ENCODE assay signal across 14 cellular contexts in the genomic region with DNA sequence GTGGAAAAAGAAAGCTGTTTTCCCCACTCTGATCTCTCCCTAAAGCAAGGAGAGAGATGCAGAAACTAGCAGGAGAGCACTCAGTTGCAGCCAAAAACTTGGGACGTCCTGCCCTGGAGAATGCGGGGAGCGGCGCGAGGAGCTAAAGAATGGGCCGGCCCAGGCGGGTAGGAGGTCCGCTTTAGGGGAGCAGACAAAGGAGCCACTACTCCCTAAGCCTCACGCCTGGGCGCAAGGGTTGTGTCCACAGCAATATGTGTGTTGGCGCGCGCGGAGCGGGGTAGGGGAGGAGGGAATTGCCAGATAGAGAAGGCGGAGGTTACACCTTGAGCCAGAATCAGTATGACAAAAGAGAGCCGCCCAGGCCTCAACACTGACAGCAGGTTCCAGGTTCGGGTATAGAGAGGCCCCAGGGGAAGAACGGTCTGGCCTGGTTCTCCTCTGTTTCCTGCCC. TPM values are rescaled to one million over a fixed set of nuclear protein-coding genes. Genes with fewer than 3 reads are reported as not detected.
DNase-seq lines count a peak whose midpoint lies in the region; ATAC-seq, FAIRE-seq and TF ChIP-seq lines count a peak whose summit lies in the region.
"Had no signal": no experiment of that assay in that cellular context is flagged by ENCODE, and none has a peak within 500 bp of the region (broad histone marks: within the 10 kb centered on the region; RNA-seq: fewer than 3 reads in every experiment).

No MANE protein-coding gene starts in this region.

- DNase-seq in AG09309 (ENCODE audit: low read depth) (no peak), OCI-LY7 (ENCODE audit: low spot score) (no peak), esophagus muscularis mucosa (ENCODE audit: extremely low spot score) (no peak), nephron progenitor cell (peak; percentile 36), NCI-H2029 treated with DMSO at 0.1 percent for 48 hours (lab: John Stamatoyannopoulos, UW) (no peak), D721Med (ENCODE audit: insufficient read length, low spot score) (no peak), NCI-H1092 treated with DMSO at 0.1 percent for 48 hours (lab: John Stamatoyannopoulos, UW) (no peak)
- DNase-seq: BE2C, NCI-H1436 treated with DMSO at 0.1 percent for 48 hours, occipital lobe had no signal

- H3K27ac Mint-ChIP-seq in nephron progenitor cell, result peak overlapping the region; percentile 88
- H3K27ac Mint-ChIP-seq: activated T-helper 17 cell treated with anti-CD3 and anti-CD28 coated beads, Interleukin-2, amount 50 U/mL, for 72 hours had no signal

- peaks cover 0 to 54% (median 0%) of the 10 kb centered on the region in 4 donors for H3K27me3 ChIP-seq in esophagus muscularis mucosa

- H3K79me2 ChIP-seq in OCI-LY7 (ENCODE audit: insufficient read depth, low read depth, low read length), result no peaks in the 10 kb centered on the region

- H3K9me3 ChIP-seq in OCI-LY7 (ENCODE audit: low read length) (no peaks in the 10 kb centered on the region), esophagus muscularis mucosa (no peaks in the 10 kb centered on the region)
- H3K9me3 ChIP-seq: BE2C, thoracic aorta had no signal

- peak overlapping the region; percentile 95 for H3K4me3 Mint-ChIP-seq in nephron progenitor cell
- H3K4me3 Mint-ChIP-seq: activated T-helper 17 cell treated with anti-CD3 and anti-CD28 coated beads, Interleukin-2, amount 50 U/mL, for 72 hours had no signal

- H3K9me3 Mint-ChIP-seq in nephron progenitor cell, result no peaks in the 10 kb centered on the region
- H3K9me3 Mint-ChIP-seq: activated T-helper 17 cell treated with anti-CD3 and anti-CD28 coated beads, Interleukin-2, amount 50 U/mL, for 72 hours had no signal

- H3K4me3 ChIP-seq in AG09309 (ENCODE audit: control insufficient read depth, low read depth, low read length), result peak overlapping the region; percentile 68
- no peak overlapping the region for H3K4me3 ChIP-seq in OCI-LY7 (ENCODE audit: low read depth, low read length, poor library complexity, severe bottlenecking)
- peak overlapping the region; percentile 86 to 95 (median 90) for H3K4me3 ChIP-seq in esophagus muscularis mucosa

- TF ChIP-seq EP300 in esophagus muscularis mucosa (IDR thresholded peaks at IDR 0.05), result no peak

- peaks cover 62% of the 10 kb centered on the region for H3K4me1 Mint-ChIP-seq in nephron progenitor cell

- no peak overlapping the region for H2AFZ ChIP-seq in OCI-LY7 (ENCODE audit: low read length)

- peaks cover 7% of the 10 kb centered on the region for H3K36me3 Mint-ChIP-seq in nephron progenitor cell (ENCODE audit: low read depth)

- H4K20me1 ChIP-seq in OCI-LY7 (ENCODE audit: insufficient read depth, low read length), result no peaks in the 10 kb centered on the region

- no peak for TF ChIP-seq POLR2A in esophagus muscularis mucosa (IDR thresholded peaks at IDR 0.05; ENCODE audit: low read depth)

- no TSS peak for BruUV-seq in OCI-LY7 (replicated peaks; lab: Mats Ljungman, UMichigan)

- H3K4me2 ChIP-seq in OCI-LY7 (ENCODE audit: low read length), result peak overlapping the region; percentile 87

- peaks cover 5% of the 10 kb centered on the region; the same call in 1 of the 2 replicates for H3K36me3 ChIP-seq in OCI-LY7 (ENCODE audit: insufficient read depth, low read length)
- peaks cover 0 to 1% (median 0%) of the 10 kb centered on the region in 4 donors for H3K36me3 ChIP-seq in esophagus muscularis mucosa
- H3K36me3 ChIP-seq: BE2C, thoracic aorta, WERI-Rb-1 had no signal

- intact Hi-C loops in OCI-LY7 (cut with micrococcal nuclease; ENCODE audit: unreplicated experiment) (loop anchor here (2.0 to 10.0 kb wide), 4 partner anchors 61 to 629 kb away; no protein-coding TSS in a partner anchor), esophagus muscularis mucosa (cut with DNase I) (loop anchor here (2.0 to 10.0 kb wide), 7 partner anchors 263 to 768 kb away; no protein-coding TSS in a partner anchor)

- CTCF ChIA-PET in OCI-LY7 (lab: Charles Lee; ENCODE audit: unreplicated experiment), result no interaction called here

- no peak overlapping the region for H3K27ac ChIP-seq in OCI-LY7 (ENCODE audit: low read depth, low read length, poor library complexity, severe bottlenecking)
- peak overlapping the region; percentile 85 to 89 (median 86) for H3K27ac ChIP-seq in esophagus muscularis mucosa (replicated peaks in 1 of 4)
- H3K27ac ChIP-seq: thoracic aorta, WERI-Rb-1 had no signal

- H3K27me3 Mint-ChIP-seq in nephron progenitor cell (ENCODE audit: low read depth, poor library complexity), result peaks cover 7% of the 10 kb centered on the region

- no peaks in the 10 kb centered on the region for H3K9me2 ChIP-seq in OCI-LY7 (ENCODE audit: insufficient read depth, low read length)

- H3K4me1 ChIP-seq in OCI-LY7 (ENCODE audit: insufficient read depth, low read length, poor library complexity, severe bottlenecking) (peaks cover 14% of the 10 kb centered on the region), esophagus muscularis mucosa (peaks cover 12 to 84% (median 81%) of the 10 kb centered on the region in 4 donors)
- H3K4me1 ChIP-seq: BE2C had no signal

- no peak for FAIRE-seq in D721Med (lab: Jason Lieb, UNC)

- WGBS in esophagus muscularis mucosa, result 72% methylated on average over 18 of the region's 19 CpGs

- POLR2A ChIA-PET in OCI-LY7 (lab: Charles Lee), result interaction anchor here (0.7 kb wide), 1 partner anchor 119 kb away, joined by 3 read pairs; no protein-coding TSS in a partner anchor

- no peak for TF ChIP-seq CTCF in AG09309 (IDR thresholded peaks at IDR 0.05; ENCODE audit: control insufficient read depth, insufficient read depth, low read depth, low read length, missing control alignments)
- TF ChIP-seq CTCF in OCI-LY7 (conservative IDR thresholded peaks at IDR 0.05; ENCODE audit: low read length), result no peak
- TF ChIP-seq CTCF in esophagus muscularis mucosa (IDR thresholded peaks at IDR 0.05), result no peak
- no peak for TF ChIP-seq CTCF in nephron progenitor cell (IDR thresholded peaks at IDR 0.05)
- no peak for TF ChIP-seq CTCF in D721Med (IDR thresholded peaks at IDR 0.05; ENCODE audit: insufficient read depth, missing control alignments)

- no peak for ATAC-seq in HG03354 (IDR thresholded peaks at IDR 0.05; ENCODE audit: poor library complexity, severe bottlenecking, unreplicated experiment)
- ATAC-seq: activated T-helper 17 cell treated with anti-CD3 and anti-CD28 coated beads, Interleukin-2, amount 50 U/mL, for 72 hours had no signal

RNA-seq across cellular contexts. Expression of a gene that starts 2.9 kb away (rescaled TPM):
- 4.5 and 4.6 TPM in 2 replicates for total RNA-seq in OCI-LY7 (2014; rRNA removed; shearing (Covaris generic))
- total RNA-seq in OCI-LY7 (2022), result 16.2 and 18.1 TPM in 2 replicates
- total RNA-seq in esophagus muscularis mucosa, result 10 to 100 TPM; 14.5 to 45.9 (median 21.0) TPM
- total RNA-seq: activated T-helper 17 cell treated with anti-CD3 and anti-CD28 coated beads, Interleukin-2, amount 50 U/mL, for 72 hours had no signal
